Comparison of ENCODE assay signal across 1 cellular context in the genomic region with DNA sequence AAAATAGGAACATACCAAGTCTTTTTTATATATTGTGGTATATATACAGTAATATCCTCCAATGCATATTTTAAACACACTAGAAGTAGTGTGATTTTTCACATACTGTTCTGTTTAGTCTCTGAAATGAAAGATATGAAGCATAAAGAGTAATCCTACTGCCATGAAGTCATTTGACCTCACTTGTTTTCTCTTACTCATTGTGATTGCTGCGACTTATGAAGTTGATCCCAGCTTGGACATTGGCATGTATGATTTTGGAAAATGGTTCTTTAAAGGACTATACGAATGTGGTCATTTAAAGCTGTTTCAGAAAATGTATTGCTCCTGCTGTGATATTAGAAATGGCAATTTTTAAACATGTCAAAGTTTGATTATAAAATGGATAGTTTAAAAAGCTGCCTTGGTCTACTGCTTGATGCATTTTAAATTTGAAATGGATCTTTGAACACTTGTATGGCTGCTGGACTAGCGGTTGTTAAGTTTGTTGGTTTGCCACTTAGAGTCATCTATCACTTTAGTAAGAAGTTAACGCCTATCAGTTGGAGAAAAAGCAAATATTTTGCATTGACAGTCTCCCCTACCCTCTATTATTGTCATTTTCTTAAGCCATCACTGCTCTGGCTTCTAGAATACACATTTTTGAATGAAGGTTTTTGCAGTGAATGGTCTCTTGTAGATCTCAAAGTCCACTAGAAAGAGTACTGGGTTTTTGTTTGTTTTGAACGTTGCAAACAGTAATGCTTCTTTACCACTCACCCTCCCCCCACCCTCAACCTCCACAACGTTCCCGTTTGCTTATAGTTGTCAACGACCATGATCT.
TF ChIP-seq lines count a peak whose summit lies in the region.

No MANE protein-coding gene starts in this region.

TF ChIP-seq in HepG2, 621 proteins besides CTCF, POLR2A, EP300 and RAD21 (continued from another document):
- TF ChIP-seq, protein P1, sequence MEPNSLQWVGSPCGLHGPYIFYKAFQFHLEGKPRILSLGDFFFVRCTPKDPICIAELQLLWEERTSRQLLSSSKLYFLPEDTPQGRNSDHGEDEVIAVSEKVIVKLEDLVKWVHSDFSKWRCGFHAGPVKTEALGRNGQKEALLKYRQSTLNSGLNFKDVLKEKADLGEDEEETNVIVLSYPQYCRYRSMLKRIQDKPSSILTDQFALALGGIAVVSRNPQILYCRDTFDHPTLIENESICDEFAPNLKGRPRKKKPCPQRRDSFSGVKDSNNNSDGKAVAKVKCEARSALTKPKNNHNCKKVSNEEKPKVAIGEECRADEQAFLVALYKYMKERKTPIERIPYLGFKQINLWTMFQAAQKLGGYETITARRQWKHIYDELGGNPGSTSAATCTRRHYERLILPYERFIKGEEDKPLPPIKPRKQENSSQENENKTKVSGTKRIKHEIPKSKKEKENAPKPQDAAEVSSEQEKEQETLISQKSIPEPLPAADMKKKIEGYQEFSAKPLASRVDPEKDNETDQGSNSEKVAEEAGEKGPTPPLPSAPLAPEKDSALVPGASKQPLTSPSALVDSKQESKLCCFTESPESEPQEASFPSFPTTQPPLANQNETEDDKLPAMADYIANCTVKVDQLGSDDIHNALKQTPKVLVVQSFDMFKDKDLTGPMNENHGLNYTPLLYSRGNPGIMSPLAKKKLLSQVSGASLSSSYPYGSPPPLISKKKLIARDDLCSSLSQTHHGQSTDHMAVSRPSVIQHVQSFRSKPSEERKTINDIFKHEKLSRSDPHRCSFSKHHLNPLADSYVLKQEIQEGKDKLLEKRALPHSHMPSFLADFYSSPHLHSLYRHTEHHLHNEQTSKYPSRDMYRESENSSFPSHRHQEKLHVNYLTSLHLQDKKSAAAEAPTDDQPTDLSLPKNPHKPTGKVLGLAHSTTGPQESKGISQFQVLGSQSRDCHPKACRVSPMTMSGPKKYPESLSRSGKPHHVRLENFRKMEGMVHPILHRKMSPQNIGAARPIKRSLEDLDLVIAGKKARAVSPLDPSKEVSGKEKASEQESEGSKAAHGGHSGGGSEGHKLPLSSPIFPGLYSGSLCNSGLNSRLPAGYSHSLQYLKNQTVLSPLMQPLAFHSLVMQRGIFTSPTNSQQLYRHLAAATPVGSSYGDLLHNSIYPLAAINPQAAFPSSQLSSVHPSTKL (CRISPR knock-in tag; IDR thresholded peaks at IDR 0.05): peak; percentile 93
- TF ChIP-seq MEF2D (CRISPR knock-in tag; IDR thresholded peaks at IDR 0.05) (peak; percentile 88; the same call in 1 of the 2 replicates), ZNF614 (CRISPR knock-in tag; IDR thresholded peaks at IDR 0.05; ENCODE audit: borderline replicate concordance) (peak; percentile 73), NR2F2 (IDR thresholded peaks at IDR 0.05; ENCODE audit: borderline replicate concordance, low read depth) (peak; percentile 49; the same call in 1 of the 2 replicates), ARNTL (CRISPR knock-in tag; IDR thresholded peaks at IDR 0.05) (0 out of 2 replicates have a peak, but pooled peaks have one; percentile 35), SOX5 (CRISPR knock-in tag; IDR thresholded peaks at IDR 0.05; ENCODE audit: borderline replicate concordance) (no peak; the same call in 1 of the 2 replicates)
- TF ChIP-seq, protein P2, sequence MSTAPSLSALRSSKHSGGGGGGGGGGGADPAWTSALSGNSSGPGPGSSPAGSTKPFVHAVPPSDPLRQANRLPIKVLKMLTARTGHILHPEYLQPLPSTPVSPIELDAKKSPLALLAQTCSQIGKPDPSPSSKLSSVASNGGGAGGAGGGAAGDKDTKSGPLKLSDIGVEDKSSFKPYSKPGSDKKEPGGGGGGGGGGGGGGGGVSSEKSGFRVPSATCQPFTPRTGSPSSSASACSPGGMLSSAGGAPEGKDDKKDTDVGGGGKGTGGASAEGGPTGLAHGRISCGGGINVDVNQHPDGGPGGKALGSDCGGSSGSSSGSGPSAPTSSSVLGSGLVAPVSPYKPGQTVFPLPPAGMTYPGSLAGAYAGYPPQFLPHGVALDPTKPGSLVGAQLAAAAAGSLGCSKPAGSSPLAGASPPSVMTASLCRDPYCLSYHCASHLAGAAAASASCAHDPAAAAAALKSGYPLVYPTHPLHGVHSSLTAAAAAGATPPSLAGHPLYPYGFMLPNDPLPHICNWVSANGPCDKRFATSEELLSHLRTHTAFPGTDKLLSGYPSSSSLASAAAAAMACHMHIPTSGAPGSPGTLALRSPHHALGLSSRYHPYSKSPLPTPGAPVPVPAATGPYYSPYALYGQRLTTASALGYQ (CRISPR knock-in tag; IDR thresholded peaks at IDR 0.05): peak; percentile 83; the same call in 1 of the 2 replicates
